ENCODE assay signal across 2 cellular contexts in the genomic region with DNA sequence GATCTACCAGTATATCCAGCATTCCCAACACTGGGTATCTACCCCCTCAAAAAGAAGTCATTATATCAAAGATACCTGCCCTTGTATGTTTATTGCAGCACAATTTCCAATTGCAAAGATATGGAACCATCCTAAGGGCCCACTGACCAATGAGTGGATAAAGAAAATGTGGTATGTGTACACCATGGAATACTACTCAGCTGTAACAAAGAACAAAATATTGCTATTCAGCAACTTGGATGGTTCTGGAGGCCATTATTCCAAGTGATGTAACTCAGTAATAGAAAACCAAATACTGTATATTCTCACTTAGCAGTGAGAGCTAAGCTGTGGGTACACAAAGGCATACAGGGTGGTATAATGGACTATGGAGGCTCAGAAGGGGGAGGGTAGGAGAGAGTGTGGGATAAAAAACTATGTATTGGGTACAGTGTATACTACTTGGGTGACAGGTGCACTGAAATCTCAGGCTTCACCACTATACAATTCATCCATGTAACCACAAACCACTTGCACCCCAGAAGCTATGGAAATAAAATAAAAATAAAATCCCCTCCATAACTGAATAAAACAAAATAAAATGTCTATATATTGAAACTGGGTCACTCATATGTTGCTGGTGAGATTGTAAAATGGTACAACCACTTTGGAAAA.
TF ChIP-seq lines count a peak whose summit lies in the region.

No MANE protein-coding gene starts in this region.

TF ChIP-seq in GM12891, 5 proteins besides CTCF, POLR2A, EP300 and RAD21:
- TF ChIP-seq POU2F2 (IDR thresholded peaks at IDR 0.05; ENCODE audit: low read depth, low read length): no peak
- TF ChIP-seq PAX5 (IDR thresholded peaks at IDR 0.05; ENCODE audit: insufficient read depth, low read length, severe bottlenecking): no peak
- TF ChIP-seq POLR2AphosphoS5 (IDR thresholded peaks at IDR 0.05; ENCODE audit: low read depth, low read length): no peak
- no peak for TF ChIP-seq SPI1 (IDR thresholded peaks at IDR 0.05; ENCODE audit: low read depth, low read length)
- no peak for TF ChIP-seq TAF1 (IDR thresholded peaks at IDR 0.05; ENCODE audit: low read depth, low read length)

TF ChIP-seq in GM12878, 131 proteins besides CTCF, POLR2A, EP300 and RAD21:
- TF ChIP-seq KDM1A (IDR thresholded peaks at IDR 0.05; ENCODE audit: borderline replicate concordance) (no peak), IRF4 (IDR thresholded peaks at IDR 0.05; ENCODE audit: low read depth, low read length) (no peak), RBBP5 (conservative IDR thresholded peaks at IDR 0.05) (no peak), RAD51 (IDR thresholded peaks at IDR 0.05) (no peak), STAT3 (IDR thresholded peaks at IDR 0.05; ENCODE audit: low read depth, low read length) (no peak), MYB (IDR thresholded peaks at IDR 0.05; ENCODE audit: borderline replicate concordance, low read depth, low read length) (no peak), CBX5 (IDR thresholded peaks at IDR 0.05; ENCODE audit: low read depth) (0 out of 2 replicates have a peak, but pooled peaks have one; percentile 25), ZNF622 (IDR thresholded peaks at IDR 0.05) (no peak), CBFB (IDR thresholded peaks at IDR 0.05; ENCODE audit: low read depth) (0 out of 2 replicates have a peak, but pooled peaks have one; percentile 19), SMC3 (IDR thresholded peaks at IDR 0.05; ENCODE audit: borderline replicate concordance, low read length) (no peak), SREBF2 (IDR thresholded peaks at IDR 0.05; ENCODE audit: low read length) (no peak), CHD1 (IDR thresholded peaks at IDR 0.05; ENCODE audit: low read depth, low read length) (no peak), MEF2B (IDR thresholded peaks at IDR 0.05; ENCODE audit: partially characterized antibody, poor library complexity, severe bottlenecking) (peak; percentile 10), SREBF1 (IDR thresholded peaks at IDR 0.05; ENCODE audit: low read length) (no peak), ZNF384 (IDR thresholded peaks at IDR 0.05; ENCODE audit: borderline replicate concordance, low read depth, low read length) (no peak), HDGF (IDR thresholded peaks at IDR 0.05) (no peak), NFIC (IDR thresholded peaks at IDR 0.05; ENCODE audit: low read depth, low read length) (peak; percentile 17; the same call in 1 of the 2 replicates), IKZF1 (conservative IDR thresholded peaks at IDR 0.05) (no peak), RUNX3 (IDR thresholded peaks at IDR 0.05; ENCODE audit: low read length) (peak; percentile 80), ZNF207 (IDR thresholded peaks at IDR 0.05; ENCODE audit: borderline replicate concordance) (no peak), CHD4 (IDR thresholded peaks at IDR 0.05) (no peak), SP1 (IDR thresholded peaks at IDR 0.05; ENCODE audit: low read depth, low read length) (no peak), PAX8 (IDR thresholded peaks at IDR 0.05) (no peak), SMARCA5 (IDR thresholded peaks at IDR 0.05) (no peak), TCF3 (IDR thresholded peaks at IDR 0.05; ENCODE audit: borderline replicate concordance, insufficient read depth, low read depth, low read length) (0 out of 2 replicates have a peak, but pooled peaks have one; percentile 11), SMAD5 (IDR thresholded peaks at IDR 0.05; ENCODE audit: low read depth) (no peak), ZNF217 (IDR thresholded peaks at IDR 0.05) (0 out of 2 replicates have a peak, but pooled peaks have one; percentile 62)
- TF ChIP-seq, protein P1, sequence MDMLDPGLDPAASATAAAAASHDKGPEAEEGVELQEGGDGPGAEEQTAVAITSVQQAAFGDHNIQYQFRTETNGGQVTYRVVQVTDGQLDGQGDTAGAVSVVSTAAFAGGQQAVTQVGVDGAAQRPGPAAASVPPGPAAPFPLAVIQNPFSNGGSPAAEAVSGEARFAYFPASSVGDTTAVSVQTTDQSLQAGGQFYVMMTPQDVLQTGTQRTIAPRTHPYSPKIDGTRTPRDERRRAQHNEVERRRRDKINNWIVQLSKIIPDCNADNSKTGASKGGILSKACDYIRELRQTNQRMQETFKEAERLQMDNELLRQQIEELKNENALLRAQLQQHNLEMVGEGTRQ (IDR thresholded peaks at IDR 0.05; ENCODE audit: borderline replicate concordance, low read depth, low read length): no peak
- TF ChIP-seq, protein P2, sequence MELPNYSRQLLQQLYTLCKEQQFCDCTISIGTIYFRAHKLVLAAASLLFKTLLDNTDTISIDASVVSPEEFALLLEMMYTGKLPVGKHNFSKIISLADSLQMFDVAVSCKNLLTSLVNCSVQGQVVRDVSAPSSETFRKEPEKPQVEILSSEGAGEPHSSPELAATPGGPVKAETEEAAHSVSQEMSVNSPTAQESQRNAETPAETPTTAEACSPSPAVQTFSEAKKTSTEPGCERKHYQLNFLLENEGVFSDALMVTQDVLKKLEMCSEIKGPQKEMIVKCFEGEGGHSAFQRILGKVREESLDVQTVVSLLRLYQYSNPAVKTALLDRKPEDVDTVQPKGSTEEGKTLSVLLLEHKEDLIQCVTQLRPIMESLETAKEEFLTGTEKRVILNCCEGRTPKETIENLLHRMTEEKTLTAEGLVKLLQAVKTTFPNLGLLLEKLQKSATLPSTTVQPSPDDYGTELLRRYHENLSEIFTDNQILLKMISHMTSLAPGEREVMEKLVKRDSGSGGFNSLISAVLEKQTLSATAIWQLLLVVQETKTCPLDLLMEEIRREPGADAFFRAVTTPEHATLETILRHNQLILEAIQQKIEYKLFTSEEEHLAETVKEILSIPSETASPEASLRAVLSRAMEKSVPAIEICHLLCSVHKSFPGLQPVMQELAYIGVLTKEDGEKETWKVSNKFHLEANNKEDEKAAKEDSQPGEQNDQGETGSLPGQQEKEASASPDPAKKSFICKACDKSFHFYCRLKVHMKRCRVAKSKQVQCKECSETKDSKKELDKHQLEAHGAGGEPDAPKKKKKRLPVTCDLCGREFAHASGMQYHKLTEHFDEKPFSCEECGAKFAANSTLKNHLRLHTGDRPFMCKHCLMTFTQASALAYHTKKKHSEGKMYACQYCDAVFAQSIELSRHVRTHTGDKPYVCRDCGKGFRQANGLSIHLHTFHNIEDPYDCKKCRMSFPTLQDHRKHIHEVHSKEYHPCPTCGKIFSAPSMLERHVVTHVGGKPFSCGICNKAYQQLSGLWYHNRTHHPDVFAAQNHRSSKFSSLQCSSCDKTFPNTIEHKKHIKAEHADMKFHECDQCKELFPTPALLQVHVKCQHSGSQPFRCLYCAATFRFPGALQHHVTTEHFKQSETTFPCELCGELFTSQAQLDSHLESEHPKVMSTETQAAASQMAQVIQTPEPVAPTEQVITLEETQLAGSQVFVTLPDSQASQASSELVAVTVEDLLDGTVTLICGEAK (IDR thresholded peaks at IDR 0.05; ENCODE audit: borderline replicate concordance): no peak
- TF ChIP-seq, protein P3, sequence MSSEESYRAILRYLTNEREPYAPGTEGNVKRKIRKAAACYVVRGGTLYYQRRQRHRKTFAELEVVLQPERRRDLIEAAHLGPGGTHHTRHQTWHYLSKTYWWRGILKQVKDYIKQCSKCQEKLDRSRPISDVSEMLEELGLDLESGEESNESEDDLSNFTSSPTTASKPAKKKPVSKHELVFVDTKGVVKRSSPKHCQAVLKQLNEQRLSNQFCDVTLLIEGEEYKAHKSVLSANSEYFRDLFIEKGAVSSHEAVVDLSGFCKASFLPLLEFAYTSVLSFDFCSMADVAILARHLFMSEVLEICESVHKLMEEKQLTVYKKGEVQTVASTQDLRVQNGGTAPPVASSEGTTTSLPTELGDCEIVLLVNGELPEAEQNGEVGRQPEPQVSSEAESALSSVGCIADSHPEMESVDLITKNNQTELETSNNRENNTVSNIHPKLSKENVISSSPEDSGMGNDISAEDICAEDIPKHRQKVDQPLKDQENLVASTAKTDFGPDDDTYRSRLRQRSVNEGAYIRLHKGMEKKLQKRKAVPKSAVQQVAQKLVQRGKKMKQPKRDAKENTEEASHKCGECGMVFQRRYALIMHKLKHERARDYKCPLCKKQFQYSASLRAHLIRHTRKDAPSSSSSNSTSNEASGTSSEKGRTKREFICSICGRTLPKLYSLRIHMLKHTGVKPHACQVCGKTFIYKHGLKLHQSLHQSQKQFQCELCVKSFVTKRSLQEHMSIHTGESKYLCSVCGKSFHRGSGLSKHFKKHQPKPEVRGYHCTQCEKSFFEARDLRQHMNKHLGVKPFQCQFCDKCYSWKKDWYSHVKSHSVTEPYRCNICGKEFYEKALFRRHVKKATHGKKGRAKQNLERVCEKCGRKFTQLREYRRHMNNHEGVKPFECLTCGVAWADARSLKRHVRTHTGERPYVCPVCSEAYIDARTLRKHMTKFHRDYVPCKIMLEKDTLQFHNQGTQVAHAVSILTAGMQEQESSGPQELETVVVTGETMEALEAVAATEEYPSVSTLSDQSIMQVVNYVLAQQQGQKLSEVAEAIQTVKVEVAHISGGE (CRISPR knock-in tag; IDR thresholded peaks at IDR 0.05): no peak
